ENCODE assay signal across 27 cellular contexts in the genomic region with DNA sequence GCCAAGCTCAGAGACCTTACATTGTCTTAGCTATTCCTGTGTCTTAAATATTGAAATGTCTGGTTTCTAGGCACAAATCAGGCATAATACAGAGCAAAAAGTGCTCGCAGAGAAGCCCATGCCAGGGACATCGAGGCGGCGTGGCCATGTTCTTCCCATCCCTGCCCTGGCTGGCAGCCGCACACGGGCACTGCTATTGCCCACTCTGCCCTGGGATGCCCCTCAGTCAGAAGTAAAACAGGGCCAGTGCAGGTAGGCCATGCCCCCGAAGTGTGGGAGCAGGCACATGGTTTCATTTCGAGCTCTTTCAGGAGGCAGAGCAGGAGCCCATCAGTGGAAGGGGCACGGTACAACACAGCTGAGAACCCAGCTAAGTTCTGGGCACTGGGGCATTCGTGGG.
"Had no signal": no experiment of that assay in that cellular context is flagged by ENCODE, and none has a peak within 500 bp of the region (broad histone marks: within the 10 kb centered on the region; RNA-seq: fewer than 3 reads in every experiment).

No MANE protein-coding gene starts in this region.

- H3K4me1 ChIP-seq: colonic mucosa, foreskin keratinocyte, gastrocnemius medialis had no signal

- H3K27me3 ChIP-seq: body of pancreas, colonic mucosa, dorsolateral prefrontal cortex, esophagus muscularis mucosa, foreskin keratinocyte, gastrocnemius medialis, heart left ventricle had no signal

- DNase-seq: activated CD4-positive, alpha-beta memory T cell treated with anti-CD3 and anti-CD28 coated beads, Interleukin-2, amount 10 ng/mL, durations not matched to agents 7 days and 5 days; activated CD4-positive, alpha-beta T cell treated with anti-CD3 and anti-CD28 coated beads for 36 hours; activated CD4-positive, alpha-beta T cell treated with anti-CD3 and anti-CD28 coated beads, Interleukin-2, amount 10 ng/mL, durations not matched to agents 24 days and 14 days; activated CD4-positive, CD25-positive, alpha-beta regulatory T cell; activated CD4-positive, CD25-positive, alpha-beta regulatory T cell treated with anti-CD3 and anti-CD28 coated beads, Interleukin-2, amount 50 U/mL, for 72 hours; activated CD8-positive, alpha-beta memory T cell treated with anti-CD3 and anti-CD28 coated beads, Interleukin-2, amount 50 U/mL, for 48 hours; activated gamma-delta T cell; activated naive CD4-positive, alpha-beta T cell; activated naive CD4-positive, alpha-beta T cell treated with anti-CD3 and anti-CD28 coated beads, Interleukin-2, amount 50 U/mL, for 16 hours; activated T-cell treated with anti-CD3 and anti-CD28 coated beads for 4 hours; activated T-cell treated with anti-CD3 and anti-CD28 coated beads, Interleukin-2, amount 50 U/mL, for 24 hours; activated T-cell treated with anti-CD3 and anti-CD28 coated beads, Interleukin-2, amount 50 U/mL, for 72 hours; amniotic stem cell; anterior cingulate cortex; body of pancreas; caudate nucleus; colonic mucosa; dorsolateral prefrontal cortex; effector memory CD4-positive, alpha-beta T cell; endodermal cell; erythroblast; foreskin keratinocyte; gastrocnemius medialis; glutamatergic neuron; heart left ventricle; T-helper 2 cell had no signal

- ATAC-seq: activated CD4-positive, alpha-beta T cell treated with anti-CD3 and anti-CD28 coated beads for 36 hours; activated T-cell treated with anti-CD3 and anti-CD28 coated beads, Interleukin-2, amount 50 U/mL, for 72 hours; body of pancreas; foreskin keratinocyte; gastrocnemius medialis; heart left ventricle had no signal

- H3K9me3 ChIP-seq: body of pancreas, colonic mucosa, esophagus muscularis mucosa, gastrocnemius medialis, heart left ventricle had no signal

- H3K27ac ChIP-seq: body of pancreas, colonic mucosa, dorsolateral prefrontal cortex, foreskin keratinocyte, gastrocnemius medialis had no signal

- H3K4me3 ChIP-seq: body of pancreas, colonic mucosa, dorsolateral prefrontal cortex, esophagus muscularis mucosa, gastrocnemius medialis, heart left ventricle had no signal

- H3K36me3 ChIP-seq: colonic mucosa had no signal
